ENCODE assay signal across 34 cellular contexts in the genomic region with DNA sequence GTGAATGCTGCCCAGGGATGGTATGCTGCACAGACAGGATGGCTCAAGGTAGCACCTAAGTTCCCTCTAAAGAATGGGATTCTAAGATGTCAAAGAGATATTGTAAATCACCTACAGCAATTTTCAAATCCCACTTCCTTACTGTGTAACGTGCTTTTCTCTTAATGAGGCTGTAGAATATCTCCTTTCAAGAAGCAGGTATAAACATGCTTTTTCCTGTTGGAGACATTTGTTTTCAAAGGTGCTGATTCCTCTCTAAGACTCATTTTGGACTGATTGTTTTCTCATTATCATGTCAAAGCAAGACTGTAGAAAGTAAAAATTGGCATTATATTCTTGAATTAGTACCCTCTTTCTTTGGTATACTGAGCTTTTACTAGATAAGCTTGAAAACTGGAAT.
"Had no signal": no experiment of that assay in that cellular context is flagged by ENCODE, and none has a peak within 500 bp of the region (broad histone marks: within the 10 kb centered on the region; RNA-seq: fewer than 3 reads in every experiment).

No MANE protein-coding gene starts in this region.

- H3K27ac Mint-ChIP-seq: activated B cell treated with CpG ODN at 0.5 μM for 24 hours; activated CD4-positive, alpha-beta memory T cell treated with anti-CD3 and anti-CD28 coated beads for 36 hours; activated CD4-positive, alpha-beta T cell treated with anti-CD3 and anti-CD28 coated beads, Interleukin-2, amount 10 ng/mL, durations not matched to agents 24 days and 14 days; activated CD8-positive, alpha-beta T cell treated with anti-CD3 and anti-CD28 coated beads for 36 hours; activated naive CD4-positive, alpha-beta T cell treated with anti-CD3 and anti-CD28 coated beads for 36 hours; activated naive CD4-positive, alpha-beta T cell treated with anti-CD3 and anti-CD28 coated beads, Interleukin-2, amount 50 U/mL, for 72 hours; activated naive CD8-positive, alpha-beta T cell treated with anti-CD3 and anti-CD28 coated beads for 36 hours; activated T-cell treated with anti-CD3 and anti-CD28 coated beads, Interleukin-2, amount 50 U/mL, for 72 hours; activated T-helper 1 cell treated with anti-CD3 and anti-CD28 coated beads, Interleukin-12 subunit alpha, Interleukin-12 subunit beta, Interleukin-2, Interleukin-4 antibody, amounts not matched to agents 30 ng/mL and 10 ng/mL and 1 ng/mL, durations not matched to agents 14 hours and 24 hours and 36 hours; activated T-helper 17 cell treated with anti-CD3 and anti-CD28 coated beads, Interleukin-2, amount 50 U/mL, for 72 hours; brain; T-helper 1 cell treated with Interleukin-12 subunit alpha and Interleukin-12 subunit beta and Interleukin-4 antibody, amounts not matched to agents 30 μg/mL and 1 μg/mL, for 36 hours; T-helper 2 cell treated with Interferon-gamma antibody and Interleukin-4, amounts not matched to agents 5 μg/mL and 100 μg/mL, for 36 hours had no signal

- H3K4me1 Mint-ChIP-seq: activated B cell treated with CpG ODN at 0.5 μM for 24 hours; activated CD4-positive, alpha-beta T cell treated with anti-CD3 and anti-CD28 coated beads, Interleukin-2, amount 10 ng/mL, durations not matched to agents 24 days and 14 days; activated naive CD8-positive, alpha-beta T cell treated with anti-CD3 and anti-CD28 coated beads for 36 hours; activated T-helper 17 cell treated with anti-CD3 and anti-CD28 coated beads, Interleukin-2, amount 50 U/mL, for 72 hours; brain had no signal

- H3K9me3 Mint-ChIP-seq: activated B cell treated with CpG ODN at 0.5 μM for 24 hours; activated CD4-positive, alpha-beta memory T cell treated with anti-CD3 and anti-CD28 coated beads for 36 hours; activated CD4-positive, alpha-beta T cell treated with anti-CD3 and anti-CD28 coated beads, Interleukin-2, amount 10 ng/mL, durations not matched to agents 24 days and 14 days; activated CD8-positive, alpha-beta T cell treated with anti-CD3 and anti-CD28 coated beads for 36 hours; activated naive CD4-positive, alpha-beta T cell treated with anti-CD3 and anti-CD28 coated beads for 36 hours; activated naive CD8-positive, alpha-beta T cell treated with anti-CD3 and anti-CD28 coated beads for 36 hours; activated T-cell treated with anti-CD3 and anti-CD28 coated beads, Interleukin-2, amount 50 U/mL, for 4 hours; activated T-helper 1 cell treated with anti-CD3 and anti-CD28 coated beads, Interleukin-12 subunit alpha, Interleukin-12 subunit beta, Interleukin-2, Interleukin-4 antibody, amounts not matched to agents 30 ng/mL and 10 ng/mL and 1 ng/mL, durations not matched to agents 14 hours and 24 hours and 36 hours; activated T-helper 17 cell treated with anti-CD3 and anti-CD28 coated beads, Interleukin-2, amount 50 U/mL, for 72 hours; brain; T-helper 1 cell treated with Interleukin-12 subunit alpha and Interleukin-12 subunit beta and Interleukin-4 antibody, amounts not matched to agents 30 μg/mL and 1 μg/mL, for 36 hours; T-helper 2 cell treated with Interferon-gamma antibody and Interleukin-4, amounts not matched to agents 5 μg/mL and 100 μg/mL, for 36 hours had no signal

- H3K36me3 ChIP-seq: adrenal gland, ascending aorta had no signal

- H3K27me3 Mint-ChIP-seq: activated CD4-positive, alpha-beta memory T cell treated with anti-CD3 and anti-CD28 coated beads for 36 hours; activated CD4-positive, alpha-beta T cell treated with anti-CD3 and anti-CD28 coated beads, Interleukin-2, amount 10 ng/mL, durations not matched to agents 24 days and 14 days; activated CD8-positive, alpha-beta T cell treated with anti-CD3 and anti-CD28 coated beads for 36 hours; activated naive CD8-positive, alpha-beta T cell treated with anti-CD3 and anti-CD28 coated beads for 36 hours; activated T-helper 17 cell treated with anti-CD3 and anti-CD28 coated beads, Interleukin-2, amount 50 U/mL, for 72 hours had no signal

- H3K9me3 ChIP-seq: adrenal gland, ascending aorta had no signal

- H3K4me3 ChIP-seq: adrenal gland, ascending aorta had no signal

- H3K36me3 Mint-ChIP-seq: activated CD4-positive, alpha-beta memory T cell treated with anti-CD3 and anti-CD28 coated beads for 36 hours; activated naive CD4-positive, alpha-beta T cell treated with anti-CD3 and anti-CD28 coated beads, Interleukin-2, amount 50 U/mL, for 72 hours; activated naive CD8-positive, alpha-beta T cell treated with anti-CD3 and anti-CD28 coated beads for 36 hours; brain had no signal

- H3K4me1 ChIP-seq: adrenal gland, ascending aorta had no signal

- ATAC-seq: activated CD8-positive, alpha-beta T cell treated with anti-CD3 and anti-CD28 coated beads for 36 hours; activated naive CD4-positive, alpha-beta T cell treated with anti-CD3 and anti-CD28 coated beads, Interleukin-2, amount 50 U/mL, for 72 hours; activated T-cell treated with anti-CD3 and anti-CD28 coated beads, Interleukin-2, amount 50 U/mL, for 4 hours; activated T-cell treated with anti-CD3 and anti-CD28 coated beads, Interleukin-2, amount 50 U/mL, for 72 hours; activated T-helper 17 cell treated with anti-CD3 and anti-CD28 coated beads, Interleukin-2, amount 50 U/mL, for 72 hours had no signal

- H3K27me3 ChIP-seq: adrenal gland, ascending aorta had no signal

- H3K4me3 Mint-ChIP-seq: activated B cell treated with CpG ODN at 0.5 μM for 24 hours; activated CD4-positive, alpha-beta memory T cell treated with anti-CD3 and anti-CD28 coated beads for 36 hours; activated CD4-positive, alpha-beta T cell treated with anti-CD3 and anti-CD28 coated beads, Interleukin-2, amount 10 ng/mL, durations not matched to agents 24 days and 14 days; activated CD8-positive, alpha-beta T cell treated with anti-CD3 and anti-CD28 coated beads for 36 hours; activated naive CD4-positive, alpha-beta T cell treated with anti-CD3 and anti-CD28 coated beads for 36 hours; activated naive CD8-positive, alpha-beta T cell treated with anti-CD3 and anti-CD28 coated beads for 36 hours; activated T-cell treated with anti-CD3 and anti-CD28 coated beads, Interleukin-2, amount 50 U/mL, for 4 hours; activated T-cell treated with anti-CD3 and anti-CD28 coated beads, Interleukin-2, amount 50 U/mL, for 72 hours; activated T-helper 1 cell treated with anti-CD3 and anti-CD28 coated beads, Interleukin-12 subunit alpha, Interleukin-12 subunit beta, Interleukin-2, Interleukin-4 antibody, amounts not matched to agents 30 ng/mL and 10 ng/mL and 1 ng/mL, durations not matched to agents 14 hours and 24 hours and 36 hours; activated T-helper 17 cell treated with anti-CD3 and anti-CD28 coated beads, Interleukin-2, amount 50 U/mL, for 72 hours; brain; T-helper 1 cell treated with Interleukin-12 subunit alpha and Interleukin-12 subunit beta and Interleukin-4 antibody, amounts not matched to agents 30 μg/mL and 1 μg/mL, for 36 hours; T-helper 2 cell treated with Interferon-gamma antibody and Interleukin-4, amounts not matched to agents 5 μg/mL and 100 μg/mL, for 36 hours had no signal

- DNase-seq: activated B cell treated with CpG ODN at 0.5 μM for 24 hours; activated CD4-positive, alpha-beta memory T cell treated with anti-CD3 and anti-CD28 coated beads for 36 hours; activated CD4-positive, alpha-beta T cell treated with anti-CD3 and anti-CD28 coated beads for 4 hours; activated CD4-positive, alpha-beta T cell treated with anti-CD3 and anti-CD28 coated beads, Interleukin-2, amount 10 ng/mL, durations not matched to agents 24 days and 14 days; activated CD4-positive, alpha-beta T cell treated with anti-CD3 and anti-CD28 coated beads, Interleukin-2, amount 50 U/mL, for 1 hour; activated CD4-positive, alpha-beta T cell treated with anti-CD3 and anti-CD28 coated beads, Interleukin-2, amount 50 U/mL, for 4 hours; activated CD4-positive, CD25-positive, alpha-beta regulatory T cell treated with anti-CD3 and anti-CD28 coated beads, Interleukin-2, amount 50 U/mL, for 72 hours; activated CD8-positive, alpha-beta memory T cell treated with anti-CD3 and anti-CD28 coated beads, Interleukin-2, amount 50 U/mL, for 4 hours; activated CD8-positive, alpha-beta T cell treated with anti-CD3 and anti-CD28 coated beads for 36 hours; activated effector memory CD4-positive, alpha-beta T cell treated with anti-CD3 and anti-CD28 coated beads, Interleukin-2, amount 50 U/mL, for 16 hours; activated gamma-delta T cell treated with Interleukin-2 at 50 U/mL for 16 hours; activated naive CD4-positive, alpha-beta T cell; activated naive CD4-positive, alpha-beta T cell treated with anti-CD3 and anti-CD28 coated beads for 36 hours; activated naive CD4-positive, alpha-beta T cell treated with anti-CD3 and anti-CD28 coated beads, Interleukin-2, amount 50 U/mL, for 16 hours; activated naive CD8-positive, alpha-beta T cell treated with anti-CD3 and anti-CD28 coated beads for 36 hours; activated T-cell treated with anti-CD3 and anti-CD28 coated beads for 4 hours; activated T-cell treated with anti-CD3 and anti-CD28 coated beads, Interleukin-2, amount 50 U/mL, for 1 hour; activated T-cell treated with anti-CD3 and anti-CD28 coated beads, Interleukin-2, amount 50 U/mL, for 4 hours; activated T-cell treated with anti-CD3 and anti-CD28 coated beads, Interleukin-2, amount 50 U/mL, for 72 hours; adrenal gland; amniotic stem cell; central memory CD4-positive, alpha-beta T cell; cerebellar nuclear complex; T-helper 1 cell; T-helper 2 cell; T-helper 9 cell had no signal

- H3K27ac ChIP-seq: adrenal gland, ascending aorta, VCaP had no signal
